Comparison of ENCODE assay signal across 9 cellular contexts in genomic region chr19:6424939-6425731, GRCh38. TPM values are rescaled to one million over a fixed set of nuclear protein-coding genes. Genes with fewer than 3 reads are reported as not detected.
DNase-seq lines count a peak whose midpoint lies in the region; ATAC-seq and TF ChIP-seq lines count a peak whose summit lies in the region.
"Had no signal": no experiment of that assay in that cellular context is flagged by ENCODE, and none has a peak within 500 bp of the region (broad histone marks: within the 10 kb centered on the region; RNA-seq: fewer than 3 reads in every experiment).

No MANE protein-coding gene starts in this region.

- peak; percentile 86 to 88 for ATAC-seq in CD4-positive, CD25-positive, alpha-beta regulatory T cell (ENCODE audit: low read depth in 2 of 2)
- ATAC-seq in GM19438 (IDR thresholded peaks at IDR 0.05; ENCODE audit: low read depth, unreplicated experiment) (peak; percentile 82), HG03565 (IDR thresholded peaks at IDR 0.05; ENCODE audit: unreplicated experiment) (peak; percentile 77)

- peaks cover 6% of the 10 kb centered on the region for H3K36me3 Mint-ChIP-seq in CD4-positive, CD25-positive, alpha-beta regulatory T cell
- H3K36me3 Mint-ChIP-seq in dendritic cell treated with granulocyte-macrophage colony-stimulating factor and Interleukin-4, amounts not matched to agents 40 ng/mL and 50 ng/mL, for 4 days (ENCODE audit: low read depth) = peaks cover 36% of the 10 kb centered on the region

- no peaks in the 10 kb centered on the region for H3K9me3 Mint-ChIP-seq in CD4-positive, CD25-positive, alpha-beta regulatory T cell
- H3K9me3 Mint-ChIP-seq in dendritic cell treated with granulocyte-macrophage colony-stimulating factor and Interleukin-4, amounts not matched to agents 40 ng/mL and 50 ng/mL, for 4 days = no peaks in the 10 kb centered on the region

- peak overlapping the region; percentile 41 for H3K4me3 ChIP-seq in CD4-positive, CD25-positive, alpha-beta regulatory T cell (ENCODE audit: low read depth, low read length)
- peak overlapping the region in 2 of 3 donors; percentile 7 to 42 for H3K4me3 ChIP-seq in liver (ENCODE audit: low read depth in 1 of 3, low read length in 3 of 3)

- no peaks in the 10 kb centered on the region for H3K9me3 ChIP-seq in CD4-positive, CD25-positive, alpha-beta regulatory T cell (ENCODE audit: control insufficient read depth in 2 of 2, low read length in 2 of 2)
- H3K9me3 ChIP-seq in liver (ENCODE audit: control insufficient read depth in 4 of 4, low read length in 3 of 4) = no peaks in the 10 kb centered on the region

- 10% methylated on average over 43 of the region's 43 CpGs for WGBS in liver

- H3K36me3 ChIP-seq in CD4-positive, CD25-positive, alpha-beta regulatory T cell (ENCODE audit: control insufficient read depth, insufficient read depth, low read length) = peaks cover 20% of the 10 kb centered on the region
- peaks cover 4 to 15% (median 8%) of the 10 kb centered on the region in 4 donors for H3K36me3 ChIP-seq in liver (ENCODE audit: control insufficient read depth in 4 of 4, insufficient read depth in 3 of 4, low read depth in 1 of 4, low read length in 3 of 4)

- TF ChIP-seq RAD21 in liver (IDR thresholded peaks at IDR 0.05) = no peak

- peak overlapping the region; percentile 65 to 95 (median 85) for H3K27ac Mint-ChIP-seq in CD4-positive, CD25-positive, alpha-beta regulatory T cell
- H3K27ac Mint-ChIP-seq in dendritic cell treated with granulocyte-macrophage colony-stimulating factor and Interleukin-4, amounts not matched to agents 40 ng/mL and 50 ng/mL, for 4 days = peak overlapping the region; percentile 95

- H3K9ac ChIP-seq in liver (ENCODE audit: low read depth in 1 of 2, low read length in 2 of 2) = no peak overlapping the region

- no peaks in the 10 kb centered on the region for H3K27me3 ChIP-seq in CD4-positive, CD25-positive, alpha-beta regulatory T cell (ENCODE audit: control insufficient read depth, insufficient read depth, low read length)
- no peaks in the 10 kb centered on the region for H3K27me3 ChIP-seq in liver (ENCODE audit: control insufficient read depth in 4 of 4, insufficient read depth in 4 of 4, low read length in 3 of 4)

- peaks cover 0 to 48% (median 22%) of the 10 kb centered on the region in 4 donors for H3K4me1 Mint-ChIP-seq in CD4-positive, CD25-positive, alpha-beta regulatory T cell
- H3K4me1 Mint-ChIP-seq in dendritic cell treated with granulocyte-macrophage colony-stimulating factor and Interleukin-4, amounts not matched to agents 40 ng/mL and 50 ng/mL, for 4 days (ENCODE audit: low read depth) = peaks cover 52% of the 10 kb centered on the region

- peaks cover 33% of the 10 kb centered on the region for H3K4me1 ChIP-seq in CD4-positive, CD25-positive, alpha-beta regulatory T cell (ENCODE audit: control insufficient read depth, insufficient read depth, low read length, poor library complexity, severe bottlenecking)
- peaks cover 1 to 32% (median 20%) of the 10 kb centered on the region in 4 donors for H3K4me1 ChIP-seq in liver (ENCODE audit: control insufficient read depth in 4 of 4, insufficient read depth in 4 of 4, low read length in 3 of 4)

- peak overlapping the region; percentile 77 to 90 (median 84) for H3K4me3 Mint-ChIP-seq in CD4-positive, CD25-positive, alpha-beta regulatory T cell
- peak overlapping the region; percentile 73 for H3K4me3 Mint-ChIP-seq in dendritic cell treated with granulocyte-macrophage colony-stimulating factor and Interleukin-4, amounts not matched to agents 40 ng/mL and 50 ng/mL, for 4 days

- H3K27ac ChIP-seq in CD4-positive, CD25-positive, alpha-beta regulatory T cell (ENCODE audit: insufficient read depth, low read length, poor library complexity, severe bottlenecking) = peak overlapping the region; percentile 85
- peak overlapping the region; percentile 47 to 75 for H3K27ac ChIP-seq in liver (ENCODE audit: low read depth in 1 of 2, low read length in 2 of 2)

- intact Hi-C loops in dendritic cell treated with granulocyte-macrophage colony-stimulating factor and Interleukin-4, amounts not matched to agents 40 ng/mL and 50 ng/mL, for 4 days (cut with micrococcal nuclease) = loop anchor here (2.0 to 5.0 kb wide), 2 partner anchors 32 to 53 kb away; partner anchors contain the start of genes ALKBH7 and GTF2F1

- peak; percentile 99 to 100 (median 100) for DNase-seq in CD4-positive, CD25-positive, alpha-beta regulatory T cell
- DNase-seq in NCI-H748 treated with DMSO at 0.1 percent for 48 hours (lab: John Stamatoyannopoulos, UW) = peak; percentile 99
- DNase-seq in activated CD4-positive, alpha-beta T cell treated with anti-CD3 and anti-CD28 coated beads, Interleukin-2, amount 50 U/mL, for 4 hours = peak; percentile 99
- DNase-seq in stimulated activated CD4-positive, alpha-beta T cell treated with anti-CD3 and anti-CD28 coated beads, Interleukin-4, amount 100 ng/mL, for 1 hour = peak; percentile 98

- H3K27me3 Mint-ChIP-seq in CD4-positive, CD25-positive, alpha-beta regulatory T cell = no peaks in the 10 kb centered on the region
- H3K27me3 Mint-ChIP-seq in dendritic cell treated with granulocyte-macrophage colony-stimulating factor and Interleukin-4, amounts not matched to agents 40 ng/mL and 50 ng/mL, for 4 days = peaks cover 4% of the 10 kb centered on the region

- no peak for TF ChIP-seq CTCF in liver (IDR thresholded peaks at IDR 0.05; ENCODE audit: low read depth, low read length, missing input control)

TF ChIP-seq in liver, 16 proteins besides CTCF, POLR2A, EP300 and RAD21 (continues in another document):
- peak; percentile 61 for TF ChIP-seq YY1 (IDR thresholded peaks at IDR 0.05)
- TF ChIP-seq NR2F2 (IDR thresholded peaks at IDR 0.05) = peak; percentile 61
- peak; percentile 25 for TF ChIP-seq ATF3 (IDR thresholded peaks at IDR 0.05)
- no peak for TF ChIP-seq ZBTB33 (IDR thresholded peaks at IDR 0.05)
- TF ChIP-seq JUND (IDR thresholded peaks at IDR 0.05) = no peak
- peak; percentile 95 for TF ChIP-seq MAX (IDR thresholded peaks at IDR 0.05)
- TF ChIP-seq TAF1 (conservative IDR thresholded peaks at IDR 0.05) = no peak
- TF ChIP-seq SP1 (IDR thresholded peaks at IDR 0.05) = peak; percentile 100
- TF ChIP-seq HNF4G (IDR thresholded peaks at IDR 0.05) = peak; percentile 20
- TF ChIP-seq FOXA2 (IDR thresholded peaks at IDR 0.05) = no peak
- peak; percentile 57 to 78 for TF ChIP-seq GABPA (IDR thresholded peaks at IDR 0.05 in 1 of 2, conservative IDR thresholded peaks at IDR 0.05 in 1 of 2)
- peak; percentile 7 to 43 for TF ChIP-seq RXRA (IDR thresholded peaks at IDR 0.05)
- TF ChIP-seq EGR1 (IDR thresholded peaks at IDR 0.05; ENCODE audit: low read depth in 2 of 2) = peak; percentile 68 to 84
- peak; percentile 14 for TF ChIP-seq FOXA1 (IDR thresholded peaks at IDR 0.05)

RNA-seq across cellular contexts. Expression of gene KHSRP, which starts 0.5 kb away (rescaled TPM):
- 156 TPM for total RNA-seq in CD4-positive, CD25-positive, alpha-beta regulatory T cell
- polyA plus RNA-seq in CD4-positive, CD25-positive, alpha-beta regulatory T cell = 10 to 100 TPM in 3 of 4 donors, 1 to 10 TPM in 1; 9.1 to 20.3 (median 11.4) TPM
- total RNA-seq in liver = 100 to 1,000 TPM in 1 of 2 donors, 10 to 100 TPM in 1; 58.7 to 132 TPM
- 10 to 100 TPM in 1 of 2 donors, 1 to 10 TPM in 1; 8.0 to 73.6 TPM for polyA plus RNA-seq in liver

RNA-seq across cellular contexts. Expression of gene SLC25A41, which starts 8.4 kb away (rescaled TPM):
- 0.42 TPM for total RNA-seq in CD4-positive, CD25-positive, alpha-beta regulatory T cell
- under 1 TPM in 1 of 4 donors, not detected in 3; 0.24 TPM for polyA plus RNA-seq in CD4-positive, CD25-positive, alpha-beta regulatory T cell
- under 1 TPM in 1 of 2 donors, not detected in 1; 0.14 TPM for total RNA-seq in liver
- polyA plus RNA-seq in liver = under 1 TPM in 1 of 2 donors, not detected in 1; 0.16 TPM
- total RNA-seq: subcutaneous adipose tissue had no signal

RNA-seq across cellular contexts. Expression of gene GTF2F1, which starts 32.2 kb away (rescaled TPM):
- 53.4 TPM for total RNA-seq in CD4-positive, CD25-positive, alpha-beta regulatory T cell
- polyA plus RNA-seq in CD4-positive, CD25-positive, alpha-beta regulatory T cell = 10 to 100 TPM; 16.0 to 19.7 (median 17.5) TPM
- total RNA-seq in liver = 10 to 100 TPM; 11.5 to 22.0 TPM
- polyA plus RNA-seq in liver = 10 to 100 TPM in 1 of 2 donors, 1 to 10 TPM in 1; 7.4 to 24.4 TPM

RNA-seq across cellular contexts. Expression of gene SLC25A23, which starts 34.5 kb away (rescaled TPM):
- total RNA-seq in CD4-positive, CD25-positive, alpha-beta regulatory T cell = 10.9 TPM
- 10 to 100 TPM in 2 of 4 donors, 1 to 10 TPM in 2; 6.6 to 14.7 (median 11.1) TPM for polyA plus RNA-seq in CD4-positive, CD25-positive, alpha-beta regulatory T cell
- total RNA-seq in liver = 10 to 100 TPM; 25.3 to 34.6 TPM
- polyA plus RNA-seq in liver = 10 to 100 TPM in 1 of 2 donors, 1 to 10 TPM in 1; 9.3 to 20.0 TPM

RNA-seq across cellular contexts. Expression of gene CRB3, which starts 38.9 kb away (rescaled TPM):
- 1.6 TPM for total RNA-seq in CD4-positive, CD25-positive, alpha-beta regulatory T cell
- 1 to 10 TPM; 2.6 to 5.8 (median 3.7) TPM for polyA plus RNA-seq in CD4-positive, CD25-positive, alpha-beta regulatory T cell
- 10 to 100 TPM; 23.5 to 34.3 TPM for total RNA-seq in liver
- 10 to 100 TPM; 19.2 to 38.7 TPM for polyA plus RNA-seq in liver

Comparison
In these comparisons a context has a peak if more than half of its experiments do, and no peak if none do; other contexts are left out.
1. Peak in every context shown above with its lines: DNase-seq, ATAC-seq, H3K4me3 ChIP-seq and H3K27ac ChIP-seq.